In the genomic region with DNA sequence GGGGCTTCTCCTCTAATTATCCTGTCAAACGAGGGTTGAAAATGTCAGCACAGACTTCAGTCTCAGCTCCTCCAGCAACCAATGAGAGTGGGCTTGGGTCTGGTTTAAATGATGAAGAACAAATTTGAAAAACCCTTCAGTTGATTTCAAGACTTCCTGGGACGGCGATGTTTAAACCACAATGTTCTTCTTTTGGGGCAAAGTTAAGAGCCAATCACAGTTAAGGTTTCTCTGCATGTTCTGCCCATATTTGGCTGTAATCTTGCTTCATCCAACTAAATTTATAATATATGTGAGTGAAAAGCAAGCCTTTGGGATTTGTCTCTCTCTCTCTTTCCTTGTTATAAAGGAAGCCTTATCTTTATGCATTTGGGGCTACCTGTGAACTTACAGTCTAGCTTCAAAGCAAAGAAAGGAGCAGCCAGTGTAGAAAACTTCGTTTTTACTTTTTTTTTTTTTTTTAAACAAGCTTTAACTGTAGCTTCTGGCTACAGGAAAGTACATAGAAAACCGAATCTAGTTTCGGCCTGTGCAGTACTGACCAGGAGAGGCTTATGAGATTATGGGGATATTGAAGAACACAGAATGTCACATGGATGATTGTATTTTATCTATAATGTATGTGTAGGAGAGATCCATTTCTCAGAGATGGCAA, we compare ENCODE assay signal across 7 cellular contexts. TPM values are rescaled to one million over a fixed set of nuclear protein-coding genes. Genes with fewer than 3 reads are reported as not detected.
DNase-seq lines count a peak whose midpoint lies in the region; ATAC-seq, FAIRE-seq and TF ChIP-seq lines count a peak whose summit lies in the region.

No MANE protein-coding gene starts in this region.

- H3K27ac ChIP-seq in endothelial cell of umbilical vein (ENCODE audit: insufficient read depth, low read depth, low read length) = peak overlapping the region; percentile 64
- peak overlapping the region; percentile 66 to 90 (median 88) for H3K27ac ChIP-seq in spleen

- ATAC-seq in GM18505 (IDR thresholded peaks at IDR 0.05; ENCODE audit: unreplicated experiment) (no peak), HG03045 (IDR thresholded peaks at IDR 0.05; ENCODE audit: unreplicated experiment) (no peak), GM19023 (IDR thresholded peaks at IDR 0.05; ENCODE audit: unreplicated experiment) (no peak)

- H3K4me2 ChIP-seq in endothelial cell of umbilical vein (ENCODE audit: insufficient read depth, low read length) = no peak overlapping the region

- no peak overlapping the region for H3K4me3 ChIP-seq in endothelial cell of umbilical vein (replicated peaks in 1 of 3; ENCODE audit: insufficient read depth in 1 of 3, low read depth in 1 of 3, low read length in 3 of 3)
- peak overlapping the region in 1 of 8 donors; percentile 46 for H3K4me3 ChIP-seq in spleen

- POLR2A ChIA-PET in endothelial cell of umbilical vein (lab: Charles Lee) = interaction anchor here (1.6 kb wide), 1 partner anchor 112 kb away, joined by 10 read pairs; no protein-coding TSS in a partner anchor

- dilution Hi-C loops in endothelial cell of umbilical vein (cut with MboI; ENCODE audit: extremely low pct_ligation_motif_present, low sequenced_read_pairs) = no loop called here

- TF ChIP-seq POLR2A in GM18505 (IDR thresholded peaks at IDR 0.05; ENCODE audit: borderline replicate concordance, extremely low read depth, insufficient read depth, insufficient read length) (peak; percentile 34), endothelial cell of umbilical vein (IDR thresholded peaks at IDR 0.05; ENCODE audit: low read depth, low read length) (no peak), spleen (IDR thresholded peaks at IDR 0.05) (no peak)

- no peaks in the 10 kb centered on the region for H3K36me3 ChIP-seq in endothelial cell of umbilical vein (ENCODE audit: control insufficient read depth in 2 of 2, extremely low read depth in 1 of 2, insufficient read depth in 2 of 2, low read length in 2 of 2)
- no peaks in the 10 kb centered on the region for H3K36me3 ChIP-seq in spleen

- CTCF ChIA-PET in endothelial cell of umbilical vein (lab: Charles Lee) = interaction anchor here (0.8 to 1.9 kb wide), 4 partner anchors 9 to 145 kb away, joined by 3 to 5 read pairs (median 4); no protein-coding TSS in a partner anchor

- H3K79me2 ChIP-seq in endothelial cell of umbilical vein (ENCODE audit: control insufficient read depth, insufficient read depth, low read length) = no peaks in the 10 kb centered on the region

- H4K20me1 ChIP-seq in endothelial cell of umbilical vein (replicated peaks; ENCODE audit: control insufficient read depth, extremely low read depth, insufficient read depth, low read length) = no peaks in the 10 kb centered on the region

- no TSS peak for BruUV-seq in endothelial cell of umbilical vein (replicated peaks; lab: Mats Ljungman, UMichigan)

- no peaks in the 10 kb centered on the region for H3K9me1 ChIP-seq in endothelial cell of umbilical vein (replicated peaks; ENCODE audit: control insufficient read depth, extremely low read depth, insufficient read depth, low read length)

- 17 to 57% (median 33%) methylated on average over 6 of the region's 6 CpGs for WGBS in spleen, 5 donors

- TF ChIP-seq CTCF in endothelial cell of umbilical vein (IDR thresholded peaks at IDR 0.05; ENCODE audit: extremely low read depth in 1 of 2, insufficient read depth in 1 of 2, low read depth in 1 of 2, low read length in 2 of 2) = no peak
- TF ChIP-seq CTCF in spleen (IDR thresholded peaks at IDR 0.05 in 8 of 11, conservative IDR thresholded peaks at IDR 0.05 in 3 of 11) = no peak

- no peaks in the 10 kb centered on the region for H3K9me3 ChIP-seq in endothelial cell of umbilical vein (replicated peaks; ENCODE audit: control insufficient read depth, insufficient read depth, low read length)
- H3K9me3 ChIP-seq in spleen = no peaks in the 10 kb centered on the region

- H3K9ac ChIP-seq in endothelial cell of umbilical vein (replicated peaks; ENCODE audit: extremely low read depth, insufficient read depth, low read length) = peak overlapping the region; percentile 14

- H2AFZ ChIP-seq in endothelial cell of umbilical vein (ENCODE audit: low read depth, low read length) = peak overlapping the region; percentile 31

- FAIRE-seq in endothelial cell of umbilical vein (lab: Jason Lieb, UNC) = peak; percentile 40

- intact Hi-C loops in endothelial cell of umbilical vein (cut with micrococcal nuclease) = loop anchor here (2.0 kb wide), 1 partner anchor 38 kb away; no protein-coding TSS in a partner anchor
- intact Hi-C loops in spleen (cut with DNase I; ENCODE audit: low total_unique reads) = no loop called here

- DNase-seq in SIG-M5 (lab: John Stamatoyannopoulos, UW) = peak; percentile 82
- DNase-seq in endothelial cell of umbilical vein (ENCODE audit: low read depth, low spot score) = no peak
- DNase-seq in spleen = no peak
- DNase-seq in NCI-H1417 treated with DMSO at 0.1 percent for 48 hours (lab: John Stamatoyannopoulos, UW) = no peak

- H3K27me3 ChIP-seq in endothelial cell of umbilical vein (ENCODE audit: control insufficient read depth in 2 of 2, insufficient read depth in 2 of 2, low read length in 2 of 2) (no peaks in the 10 kb centered on the region), spleen (replicated peaks in 1 of 7) (no peaks in the 10 kb centered on the region)

- peaks cover 43% of the 10 kb centered on the region for H3K4me1 ChIP-seq in endothelial cell of umbilical vein (ENCODE audit: control insufficient read depth, extremely low read depth, insufficient read depth, low read length)
- peaks cover 40 to 99% (median 81%) of the 10 kb centered on the region in 6 donors for H3K4me1 ChIP-seq in spleen

TF ChIP-seq in endothelial cell of umbilical vein, 7 proteins besides CTCF, POLR2A, EP300 and RAD21:
- TF ChIP-seq POLR2AphosphoS5 (IDR thresholded peaks at IDR 0.05; ENCODE audit: insufficient read depth, low read depth, low read length) = no peak
- no peak for TF ChIP-seq MAX (IDR thresholded peaks at IDR 0.05; ENCODE audit: insufficient read depth, insufficient read length)
- no peak for TF ChIP-seq EZH2 (IDR thresholded peaks at IDR 0.05; ENCODE audit: borderline replicate concordance, low read depth, low read length, severe bottlenecking)
- TF ChIP-seq FOS (IDR thresholded peaks at IDR 0.05; ENCODE audit: borderline replicate concordance, insufficient read depth, low read length) = no peak
- TF ChIP-seq JUN (IDR thresholded peaks at IDR 0.05; ENCODE audit: borderline replicate concordance, insufficient read depth, insufficient read length, low read depth) = no peak
- TF ChIP-seq MYC (IDR thresholded peaks at IDR 0.05; ENCODE audit: low read depth, low read length) = no peak

RNA-seq across cellular contexts. Expression of gene FAM9C, which starts 46.8 kb away (rescaled TPM):
- total RNA-seq in endothelial cell of umbilical vein (not detected in 2 replicates), spleen (10 to 100 TPM in 3 of 7 donors, under 1 TPM in 2, not detected in 2; 0.09 to 56.0 (median 12.3) TPM)
- polyA plus RNA-seq in endothelial cell of umbilical vein (not detected in 2 replicates), spleen (10 to 100 TPM in 1 of 3 donors, under 1 TPM in 1, not detected in 1; 0.16 to 10.5 TPM)
- polyA plus RNA-seq in endothelial cell of umbilical vein (2011; cell fraction: cytosol; rRNA removed) = not detected in 2 replicates
- polyA plus RNA-seq in endothelial cell of umbilical vein (2011; cell fraction: nucleus; rRNA removed) = not detected in 2 replicates
- polyA plus RNA-seq in endothelial cell of umbilical vein (2012) = not detected in 2 replicates
- not detected in 2 replicates for polyA minus RNA-seq in endothelial cell of umbilical vein
- polyA minus RNA-seq in endothelial cell of umbilical vein (2011; cell fraction: cytosol; rRNA and poly(A)+ RNA removed) = not detected
- polyA minus RNA-seq in endothelial cell of umbilical vein (2011; cell fraction: nucleus; rRNA and poly(A)+ RNA removed) = not detected in 2 replicates
